1 cellular context compared by ENCODE assay signal in genomic region chr17:7186241-7186640, GRCh38.
TF ChIP-seq lines count a peak whose summit lies in the region.

No MANE protein-coding gene starts in this region.

TF ChIP-seq in GM23338, 12 proteins besides CTCF, POLR2A, EP300 and RAD21:
- TF ChIP-seq ZNF114 (CRISPR knock-in tag; IDR thresholded peaks at IDR 0.05) (no peak), JUNB (IDR thresholded peaks at IDR 0.05; ENCODE audit: unreplicated experiment) (no peak), EZH2phosphoT487 (IDR thresholded peaks at IDR 0.05; ENCODE audit: unreplicated experiment) (no peak), NANOG (IDR thresholded peaks at IDR 0.05; ENCODE audit: borderline replicate concordance) (no peak), REST (IDR thresholded peaks at IDR 0.05; ENCODE audit: unreplicated experiment) (no peak), ETS1 (IDR thresholded peaks at IDR 0.05) (no peak), CREB1 (CRISPR knock-in tag; IDR thresholded peaks at IDR 0.05; ENCODE audit: low read depth) (no peak), ZNF462 (CRISPR knock-in tag; IDR thresholded peaks at IDR 0.05) (no peak)
